Comparison of ENCODE assay signal across 28 cellular contexts in the genomic region with DNA sequence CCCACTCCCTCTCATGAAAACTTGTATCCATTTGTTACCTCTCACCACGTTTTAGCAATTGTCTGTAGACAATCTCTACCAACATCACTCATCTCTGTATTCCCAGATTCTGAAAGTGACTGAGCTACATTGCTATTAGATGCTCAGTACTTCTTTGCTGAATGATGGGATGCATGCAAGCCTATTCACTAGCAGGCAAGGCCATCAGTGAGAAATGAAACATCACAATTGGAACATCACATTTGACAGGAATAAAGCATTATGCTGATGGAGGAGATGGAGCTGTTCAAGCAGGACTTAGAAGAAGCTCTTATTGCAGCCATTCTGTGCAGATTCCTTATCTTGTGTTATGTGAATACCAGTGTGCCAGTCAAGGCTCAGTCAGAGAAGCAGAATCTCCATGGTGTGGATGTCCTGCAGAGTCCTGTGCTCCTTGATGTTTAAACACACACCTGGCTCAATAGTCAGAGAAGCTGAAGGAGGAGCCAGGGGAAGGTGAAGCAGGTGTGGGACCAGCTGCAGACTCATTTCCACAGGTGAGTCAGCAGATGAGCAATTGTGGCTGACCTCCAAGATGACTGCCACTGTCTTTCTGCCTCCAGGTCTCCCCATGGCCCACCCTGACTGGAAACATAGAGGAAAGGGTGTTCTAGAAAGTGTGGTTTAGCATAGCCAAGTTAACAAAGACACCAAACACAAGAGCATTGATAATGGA.
"Had no signal": no experiment of that assay in that cellular context is flagged by ENCODE, and none has a peak within 500 bp of the region (broad histone marks: within the 10 kb centered on the region; RNA-seq: fewer than 3 reads in every experiment).

No MANE protein-coding gene starts in this region.

- H3K4me1 Mint-ChIP-seq: activated CD8-positive, alpha-beta memory T cell treated with anti-CD3 and anti-CD28 coated beads, Interleukin-2, amount 10 ng/mL, durations not matched to agents 7 days and 5 days; activated naive CD8-positive, alpha-beta T cell treated with anti-CD3 and anti-CD28 coated beads, Interleukin-2, amount 50 U/mL, for 24 hours; T-helper 17 cell; WTC11 had no signal

- H3K4me3 ChIP-seq: ascending aorta, body of pancreas, cardiac muscle cell, MG63, Peyer's patch had no signal

- H3K4me3 Mint-ChIP-seq: activated CD8-positive, alpha-beta memory T cell treated with anti-CD3 and anti-CD28 coated beads, Interleukin-2, amount 10 ng/mL, durations not matched to agents 7 days and 5 days; activated naive CD8-positive, alpha-beta T cell treated with anti-CD3 and anti-CD28 coated beads, Interleukin-2, amount 50 U/mL, for 24 hours; activated T-cell treated with anti-CD3 and anti-CD28 coated beads, Interleukin-2, amount 50 U/mL, for 24 hours; T-helper 17 cell; WTC11 had no signal

- H3K27ac ChIP-seq: ascending aorta, body of pancreas, cardiac muscle cell, KMS-11, Peyer's patch had no signal

- H3K27me3 ChIP-seq: ascending aorta, body of pancreas, cardiac muscle cell, MG63, Peyer's patch had no signal

- H3K36me3 ChIP-seq: ascending aorta, cardiac muscle cell, MG63, Peyer's patch had no signal

- H3K36me3 Mint-ChIP-seq: activated CD8-positive, alpha-beta memory T cell treated with anti-CD3 and anti-CD28 coated beads, Interleukin-2, amount 10 ng/mL, durations not matched to agents 7 days and 5 days had no signal

- H3K9me3 ChIP-seq: ascending aorta, body of pancreas, MG63, Peyer's patch had no signal

- H3K4me1 ChIP-seq: ascending aorta, body of pancreas, Peyer's patch had no signal

- DNase-seq: activated CD4-positive, alpha-beta T cell treated with anti-CD3 and anti-CD28 coated beads for 48 hours; activated CD4-positive, alpha-beta T cell treated with anti-CD3 and anti-CD28 coated beads, Interleukin-2, amount 50 U/mL, for 4 hours; activated CD4-positive, CD25-positive, alpha-beta regulatory T cell treated with anti-CD3 and anti-CD28 coated beads, Interleukin-2, amount 50 U/mL, for 72 hours; activated CD8-positive, alpha-beta memory T cell treated with anti-CD3 and anti-CD28 coated beads, Interleukin-2, amount 10 ng/mL, durations not matched to agents 7 days and 5 days; activated effector memory CD4-positive, alpha-beta T cell treated with anti-CD3 and anti-CD28 coated beads, Interleukin-2, amount 50 U/mL, for 16 hours; activated naive CD4-positive, alpha-beta T cell treated with Interleukin-2 at 50 U/mL for 16 hours; activated naive CD8-positive, alpha-beta T cell treated with anti-CD3 and anti-CD28 coated beads, Interleukin-2, amount 50 U/mL, for 24 hours; activated T-cell treated with anti-CD3 and anti-CD28 coated beads, Interleukin-2, amount 50 U/mL, for 24 hours; amniotic stem cell; body of pancreas; MG63; MV-4-11; NCI-H1092 treated with DMSO at 0.1 percent for 48 hours; NCI-H1417 treated with DMSO at 0.1 percent for 48 hours; NCI-H187 treated with DMSO at 0.1 percent for 48 hours; NCI-H2081 treated with DMSO at 0.1 percent for 48 hours; NCI-H446; NCI-H526; NCI-H82; Peyer's patch; SIG-M5; T-helper 17 cell; T-helper 9 cell had no signal

- ATAC-seq: activated CD8-positive, alpha-beta memory T cell treated with anti-CD3 and anti-CD28 coated beads, Interleukin-2, amount 10 ng/mL, durations not matched to agents 7 days and 5 days; activated naive CD4-positive, alpha-beta T cell treated with anti-CD3 and anti-CD28 coated beads, Interleukin-2, amount 50 U/mL, for 72 hours; activated naive CD8-positive, alpha-beta T cell treated with anti-CD3 and anti-CD28 coated beads, Interleukin-2, amount 50 U/mL, for 24 hours; body of pancreas; T-helper 17 cell; WTC11 had no signal

- H3K27me3 Mint-ChIP-seq: activated CD8-positive, alpha-beta memory T cell treated with anti-CD3 and anti-CD28 coated beads, Interleukin-2, amount 10 ng/mL, durations not matched to agents 7 days and 5 days; activated naive CD8-positive, alpha-beta T cell treated with anti-CD3 and anti-CD28 coated beads, Interleukin-2, amount 50 U/mL, for 24 hours; activated T-cell treated with anti-CD3 and anti-CD28 coated beads, Interleukin-2, amount 50 U/mL, for 24 hours; T-helper 17 cell had no signal

- H3K27ac Mint-ChIP-seq: activated CD8-positive, alpha-beta memory T cell treated with anti-CD3 and anti-CD28 coated beads, Interleukin-2, amount 10 ng/mL, durations not matched to agents 7 days and 5 days; activated naive CD4-positive, alpha-beta T cell treated with anti-CD3 and anti-CD28 coated beads, Interleukin-2, amount 50 U/mL, for 72 hours; activated naive CD8-positive, alpha-beta T cell treated with anti-CD3 and anti-CD28 coated beads, Interleukin-2, amount 50 U/mL, for 24 hours; activated T-cell treated with anti-CD3 and anti-CD28 coated beads, Interleukin-2, amount 50 U/mL, for 24 hours; T-helper 17 cell; WTC11 had no signal
